8 cellular contexts compared by ENCODE assay signal in the genomic region with DNA sequence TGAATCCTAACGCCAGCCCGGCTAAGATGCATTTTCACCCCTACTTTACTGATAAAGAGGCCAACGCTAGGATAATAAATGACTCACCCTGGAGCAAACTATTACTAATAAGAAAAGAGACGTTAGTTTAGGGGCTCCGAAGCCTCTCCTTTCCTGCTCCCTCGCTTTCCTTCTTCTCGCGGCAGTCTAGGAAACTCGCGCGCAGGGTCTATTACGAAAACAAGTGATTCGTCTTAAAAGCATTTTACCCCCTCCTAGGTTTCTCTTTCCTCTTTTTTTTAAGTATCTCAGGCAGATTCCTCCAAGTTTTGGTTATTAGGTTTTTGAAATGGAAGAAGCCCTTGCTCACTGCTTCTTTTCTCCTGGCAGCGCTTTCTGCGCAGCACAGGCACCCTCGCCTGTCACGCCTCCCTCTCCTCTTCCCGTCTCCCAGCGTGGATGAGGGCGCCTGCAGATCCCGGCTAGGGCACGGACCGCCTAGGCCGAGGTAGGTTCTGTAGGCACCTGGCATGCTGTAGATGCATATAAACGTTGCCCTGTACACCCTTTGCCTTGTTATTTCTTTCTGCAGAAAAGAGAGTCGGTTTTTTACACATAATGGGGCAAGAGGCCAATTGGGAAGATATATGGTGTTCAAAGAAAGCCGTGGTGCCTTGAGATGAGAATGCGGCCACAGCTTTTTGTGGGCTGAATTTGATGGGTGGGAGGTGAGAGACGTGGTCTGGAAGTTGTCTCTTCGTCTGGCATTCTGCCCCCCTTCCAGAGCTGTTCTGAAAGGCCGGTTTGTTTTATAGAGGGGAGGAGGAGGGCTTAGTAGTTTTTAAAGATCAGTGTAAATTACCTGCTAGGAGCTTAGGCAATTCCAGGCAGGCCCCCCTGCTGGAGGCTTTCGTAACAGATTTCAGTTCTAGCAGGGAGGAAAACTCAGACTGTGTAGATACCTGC.
DNase-seq lines count a peak whose midpoint lies in the region; ATAC-seq lines count a peak whose summit lies in the region.

No MANE protein-coding gene starts in this region.

- in situ Hi-C loops in HAP-1 (cut with MboI; ENCODE audit: low sequenced_read_pairs), result no loop called here

- DNase-seq in DMS114 treated with DMSO at 0.1 percent for 48 hours (lab: John Stamatoyannopoulos, UW; ENCODE audit: unreplicated experiment), result peak; percentile 1
- DNase-seq in HAP-1 (ENCODE audit: low spot score in 2 of 2), result peak; percentile 62 to 70
- peak; percentile 38 for DNase-seq in NCI-H510A (lab: John Stamatoyannopoulos, UW)
- DNase-seq in astrocyte of the hippocampus (ENCODE audit: low read depth, low spot score), result peak; percentile 73
- peak; percentile 63 for DNase-seq in hepatic stellate cell (ENCODE audit: low spot score)
- DNase-seq in retina, result peak; percentile 63
- DNase-seq in stimulated activated CD4-positive, alpha-beta T cell treated with anti-CD3 and anti-CD28 coated beads, Interleukin-2, amount 100 ng/mL, for 48 hours, result no peak

- H3K36me3 ChIP-seq in HAP-1 (replicated peaks), result no peaks in the 10 kb centered on the region; the same call in 1 of the 2 replicates

- no peaks in the 10 kb centered on the region for H3K27me3 ChIP-seq in HAP-1 (ENCODE audit: low read depth)

- no peaks in the 10 kb centered on the region for H3K9me3 ChIP-seq in HAP-1

- no peak for ATAC-seq in HG03039 (IDR thresholded peaks at IDR 0.05; ENCODE audit: unreplicated experiment)

- H3K4me1 ChIP-seq in HAP-1, result peaks cover 4% of the 10 kb centered on the region

- H3K4me3 ChIP-seq in HAP-1, result peak overlapping the region; percentile 79

Comparison
In these comparisons a context has a peak if more than half of its experiments do, and no peak if none do; other contexts are left out.
1. DNase-seq: peak in DMS114 treated with DMSO at 0.1 percent for 48 hours (single experiment), HAP-1 (2 of 2), NCI-H510A (single experiment), astrocyte of the hippocampus (single experiment), hepatic stellate cell (single experiment) and retina (single experiment); none in stimulated activated CD4-positive, alpha-beta T cell treated with anti-CD3 and anti-CD28 coated beads, Interleukin-2, amount 100 ng/mL, for 48 hours (0 of 2).